ENCODE assay signal across 3 cellular contexts in the genomic region with DNA sequence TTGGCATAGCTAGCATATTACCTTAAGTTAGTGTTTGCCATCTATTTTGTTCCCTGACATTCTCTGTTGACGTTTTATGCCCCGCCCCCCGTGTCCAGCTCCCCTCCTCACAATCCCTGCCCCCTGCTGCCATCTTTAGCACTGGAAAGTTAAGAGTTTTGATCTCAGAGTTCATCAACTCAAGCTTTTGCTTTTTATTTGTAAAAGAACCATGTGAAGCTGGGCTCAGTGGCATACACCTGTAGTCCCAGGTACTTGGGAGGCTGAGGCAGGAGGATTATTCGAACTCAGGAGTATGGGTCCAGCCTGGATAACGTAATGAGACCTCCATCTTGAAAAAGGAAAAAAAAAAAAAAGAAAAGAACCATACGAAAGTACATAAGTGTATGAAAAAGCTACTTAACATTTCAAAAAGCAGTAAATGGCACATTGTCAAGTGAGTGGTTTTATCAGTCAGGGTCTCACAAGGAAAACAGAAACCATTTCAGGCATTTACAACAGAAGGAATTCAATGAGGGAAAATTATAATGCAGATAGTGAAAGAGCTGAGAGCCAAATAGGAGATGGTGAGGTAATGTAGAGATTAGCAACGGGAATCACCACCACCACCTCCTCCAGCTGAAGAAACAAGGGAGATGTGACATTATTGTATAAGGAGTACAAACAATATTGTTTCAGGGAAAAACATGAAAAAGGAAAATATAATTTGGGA.
TF ChIP-seq lines count a peak whose summit lies in the region.

No MANE protein-coding gene starts in this region.

TF ChIP-seq in WTC11, 78 proteins besides CTCF, POLR2A, EP300 and RAD21 (continued from another document):
- TF ChIP-seq IRF1 (CRISPR knock-in tag; IDR thresholded peaks at IDR 0.05) = no peak

TF ChIP-seq in endothelial cell of umbilical vein, 7 proteins besides CTCF, POLR2A, EP300 and RAD21 (continued from another document):
- TF ChIP-seq POLR2AphosphoS5 (IDR thresholded peaks at IDR 0.05; ENCODE audit: insufficient read depth, low read depth, low read length) (no peak), MYC (IDR thresholded peaks at IDR 0.05; ENCODE audit: low read depth, low read length) (no peak), FOS (IDR thresholded peaks at IDR 0.05; ENCODE audit: borderline replicate concordance, insufficient read depth, low read length) (no peak), JUN (IDR thresholded peaks at IDR 0.05; ENCODE audit: borderline replicate concordance, insufficient read depth, insufficient read length, low read depth) (no peak), EZH2 (IDR thresholded peaks at IDR 0.05; ENCODE audit: borderline replicate concordance, low read depth, low read length, severe bottlenecking) (no peak)

TF ChIP-seq in neural cell, 6 proteins besides CTCF, POLR2A, EP300 and RAD21 (continued from another document):
- TF ChIP-seq REST (IDR thresholded peaks at IDR 0.05; ENCODE audit: borderline replicate concordance) (no peak), EZH2 (IDR thresholded peaks at IDR 0.05; ENCODE audit: borderline replicate concordance, insufficient read depth, low read length, poor library complexity, severe bottlenecking) (no peak), SMC3 (conservative IDR thresholded peaks at IDR 0.05; ENCODE audit: poor library complexity) (no peak), TAF1 (IDR thresholded peaks at IDR 0.05; ENCODE audit: low read depth) (no peak), POLR2AphosphoS5 (IDR thresholded peaks at IDR 0.05) (no peak)
